Comparison of ENCODE assay signal across 1 cellular context in the genomic region with DNA sequence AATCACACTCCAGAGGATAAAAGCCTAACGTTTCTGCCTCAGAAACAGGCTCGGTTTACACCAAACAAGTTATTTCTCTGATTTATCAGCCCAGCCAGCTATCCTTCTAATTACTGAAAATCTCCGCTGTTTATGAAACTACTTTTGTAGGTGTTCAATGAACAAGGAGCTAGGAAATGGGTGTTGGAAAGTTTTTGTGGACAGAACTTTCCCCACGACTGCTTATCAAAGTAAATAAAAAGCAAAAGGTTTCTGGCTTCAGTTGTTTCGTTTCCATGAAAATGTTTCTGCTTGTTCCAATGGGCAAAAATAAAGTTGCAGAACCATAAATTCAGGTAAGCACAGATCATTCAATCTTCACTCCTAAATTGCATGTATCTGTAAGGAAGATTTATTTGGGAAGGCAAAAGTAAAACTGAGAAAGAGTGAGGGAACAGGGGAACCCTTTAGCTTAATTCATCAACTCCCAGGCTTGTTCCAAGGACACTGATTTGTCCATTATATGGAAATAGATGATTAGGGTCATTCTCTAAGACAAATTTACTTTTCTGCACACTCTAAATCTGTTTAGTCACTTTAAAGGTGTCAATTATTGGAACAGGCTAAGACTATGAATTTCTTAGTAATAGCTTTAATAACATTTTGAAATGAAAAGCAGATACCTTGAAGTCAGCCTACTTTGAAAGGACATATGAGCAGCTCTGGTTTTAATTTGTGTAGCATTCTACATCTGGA.
TF ChIP-seq lines count a peak whose summit lies in the region.

No MANE protein-coding gene starts in this region.

TF ChIP-seq in GM23338, 12 proteins besides CTCF, POLR2A, EP300 and RAD21 (continued from another document):
- TF ChIP-seq, protein P1, sequence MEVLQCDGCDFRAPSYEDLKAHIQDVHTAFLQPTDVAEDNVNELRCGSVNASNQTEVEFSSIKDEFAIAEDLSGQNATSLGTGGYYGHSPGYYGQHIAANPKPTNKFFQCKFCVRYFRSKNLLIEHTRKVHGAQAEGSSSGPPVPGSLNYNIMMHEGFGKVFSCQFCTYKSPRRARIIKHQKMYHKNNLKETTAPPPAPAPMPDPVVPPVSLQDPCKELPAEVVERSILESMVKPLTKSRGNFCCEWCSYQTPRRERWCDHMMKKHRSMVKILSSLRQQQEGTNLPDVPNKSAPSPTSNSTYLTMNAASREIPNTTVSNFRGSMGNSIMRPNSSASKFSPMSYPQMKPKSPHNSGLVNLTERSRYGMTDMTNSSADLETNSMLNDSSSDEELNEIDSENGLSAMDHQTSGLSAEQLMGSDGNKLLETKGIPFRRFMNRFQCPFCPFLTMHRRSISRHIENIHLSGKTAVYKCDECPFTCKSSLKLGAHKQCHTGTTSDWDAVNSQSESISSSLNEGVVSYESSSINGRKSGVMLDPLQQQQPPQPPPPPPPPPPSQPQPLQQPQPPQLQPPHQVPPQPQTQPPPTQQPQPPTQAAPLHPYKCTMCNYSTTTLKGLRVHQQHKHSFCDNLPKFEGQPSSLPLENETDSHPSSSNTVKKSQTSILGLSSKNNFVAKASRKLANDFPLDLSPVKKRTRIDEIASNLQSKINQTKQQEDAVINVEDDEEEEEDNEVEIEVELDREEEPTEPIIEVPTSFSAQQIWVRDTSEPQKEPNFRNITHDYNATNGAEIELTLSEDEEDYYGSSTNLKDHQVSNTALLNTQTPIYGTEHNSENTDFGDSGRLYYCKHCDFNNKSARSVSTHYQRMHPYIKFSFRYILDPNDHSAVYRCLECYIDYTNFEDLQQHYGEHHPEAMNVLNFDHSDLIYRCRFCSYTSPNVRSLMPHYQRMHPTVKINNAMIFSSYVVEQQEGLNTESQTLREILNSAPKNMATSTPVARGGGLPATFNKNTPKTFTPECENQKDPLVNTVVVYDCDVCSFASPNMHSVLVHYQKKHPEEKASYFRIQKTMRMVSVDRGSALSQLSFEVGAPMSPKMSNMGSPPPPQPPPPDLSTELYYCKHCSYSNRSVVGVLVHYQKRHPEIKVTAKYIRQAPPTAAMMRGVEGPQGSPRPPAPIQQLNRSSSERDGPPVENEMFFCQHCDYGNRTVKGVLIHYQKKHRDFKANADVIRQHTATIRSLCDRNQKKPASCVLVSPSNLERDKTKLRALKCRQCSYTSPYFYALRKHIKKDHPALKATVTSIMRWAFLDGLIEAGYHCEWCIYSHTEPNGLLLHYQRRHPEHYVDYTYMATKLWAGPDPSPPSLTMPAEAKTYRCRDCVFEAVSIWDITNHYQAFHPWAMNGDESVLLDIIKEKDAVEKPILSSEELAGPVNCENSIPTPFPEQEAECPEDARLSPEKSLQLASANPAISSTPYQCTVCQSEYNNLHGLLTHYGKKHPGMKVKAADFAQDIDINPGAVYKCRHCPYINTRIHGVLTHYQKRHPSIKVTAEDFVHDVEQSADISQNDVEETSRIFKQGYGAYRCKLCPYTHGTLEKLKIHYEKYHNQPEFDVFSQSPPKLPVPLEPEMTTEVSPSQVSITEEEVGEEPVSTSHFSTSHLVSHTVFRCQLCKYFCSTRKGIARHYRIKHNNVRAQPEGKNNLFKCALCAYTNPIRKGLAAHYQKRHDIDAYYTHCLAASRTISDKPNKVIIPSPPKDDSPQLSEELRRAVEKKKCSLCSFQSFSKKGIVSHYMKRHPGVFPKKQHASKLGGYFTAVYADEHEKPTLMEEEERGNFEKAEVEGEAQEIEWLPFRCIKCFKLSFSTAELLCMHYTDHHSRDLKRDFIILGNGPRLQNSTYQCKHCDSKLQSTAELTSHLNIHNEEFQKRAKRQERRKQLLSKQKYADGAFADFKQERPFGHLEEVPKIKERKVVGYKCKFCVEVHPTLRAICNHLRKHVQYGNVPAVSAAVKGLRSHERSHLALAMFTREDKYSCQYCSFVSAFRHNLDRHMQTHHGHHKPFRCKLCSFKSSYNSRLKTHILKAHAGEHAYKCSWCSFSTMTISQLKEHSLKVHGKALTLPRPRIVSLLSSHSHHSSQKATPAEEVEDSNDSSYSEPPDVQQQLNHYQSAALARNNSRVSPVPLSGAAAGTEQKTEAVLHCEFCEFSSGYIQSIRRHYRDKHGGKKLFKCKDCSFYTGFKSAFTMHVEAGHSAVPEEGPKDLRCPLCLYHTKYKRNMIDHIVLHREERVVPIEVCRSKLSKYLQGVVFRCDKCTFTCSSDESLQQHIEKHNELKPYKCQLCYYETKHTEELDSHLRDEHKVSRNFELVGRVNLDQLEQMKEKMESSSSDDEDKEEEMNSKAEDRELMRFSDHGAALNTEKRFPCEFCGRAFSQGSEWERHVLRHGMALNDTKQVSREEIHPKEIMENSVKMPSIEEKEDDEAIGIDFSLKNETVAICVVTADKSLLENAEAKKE (CRISPR knock-in tag; IDR thresholded peaks at IDR 0.05), result no peak
- TF ChIP-seq REST (IDR thresholded peaks at IDR 0.05; ENCODE audit: unreplicated experiment) (no peak), ZNF331 (CRISPR knock-in tag; IDR thresholded peaks at IDR 0.05; ENCODE audit: low read depth) (no peak), POLR2AphosphoS5 (IDR thresholded peaks at IDR 0.05; ENCODE audit: low read depth) (no peak), JUNB (IDR thresholded peaks at IDR 0.05; ENCODE audit: unreplicated experiment) (no peak), EZH2phosphoT487 (IDR thresholded peaks at IDR 0.05; ENCODE audit: unreplicated experiment) (no peak)
